ENCODE assay signal across 20 cellular contexts in the genomic region with DNA sequence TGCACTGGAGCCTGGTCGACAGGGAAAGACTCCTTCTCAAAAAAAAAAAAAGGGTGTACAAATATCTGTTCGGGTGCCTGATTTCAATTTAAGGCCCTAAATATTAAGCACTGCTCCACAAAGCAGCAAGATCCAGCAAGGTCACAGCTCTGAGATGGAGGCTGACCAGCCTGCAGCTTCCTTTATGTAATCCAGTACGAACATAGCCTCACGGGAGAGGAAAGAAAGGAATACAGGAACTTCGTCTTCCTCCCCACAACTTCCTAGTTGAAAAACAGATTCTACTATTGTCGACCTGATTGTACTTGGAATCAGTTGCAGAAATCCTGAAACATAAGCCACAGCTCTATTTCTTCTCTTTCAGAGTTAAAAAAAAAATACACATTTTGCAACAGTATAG. TPM values are rescaled to one million over a fixed set of nuclear protein-coding genes. Genes with fewer than 3 reads are reported as not detected.
A peak's percentile ranks its signal among the peaks of the same experiment; 100 is the strongest.
DNase-seq lines count a peak whose midpoint lies in the region; ATAC-seq and TF ChIP-seq lines count a peak whose summit lies in the region.
"Had no signal": no experiment of that assay in that cellular context is flagged by ENCODE, and none has a peak within 500 bp of the region (broad histone marks: within the 10 kb centered on the region; RNA-seq: fewer than 3 reads in every experiment).

No MANE protein-coding gene starts in this region.

- DNase-seq in left ventricle myocardium superior (no peak), Right ventricle myocardium inferior (ENCODE audit: missing footprints) (no peak), memory B cell (ENCODE audit: low spot score in 2 of 2) (no peak), erythroblast (lab: John Stamatoyannopoulos, UW) (no peak), GF-D8 (lab: John Stamatoyannopoulos, UW) (no peak)
- DNase-seq in activated T-cell treated with anti-CD3 and anti-CD28 coated beads, Interleukin-2, amount 50 U/mL, for 72 hours, result no peak
- DNase-seq: activated CD4-positive, alpha-beta T cell treated with anti-CD3 and anti-CD28 coated beads, Interleukin-2, amount 50 U/mL, for 1 hour; activated naive CD4-positive, alpha-beta T cell treated with Interleukin-2 at 50 U/mL for 16 hours; Karpas-422; NCI-H1048; NCI-H187 treated with DMSO at 0.1 percent for 48 hours; NCI-H510A treated with DMSO at 0.1 percent for 48 hours; SIG-M5; stimulated activated naive CD8-positive, alpha-beta T cell treated with anti-CD3 and anti-CD28 coated beads, Interleukin-15, Interleukin-2, amounts not matched to agents 100 U/mL and 50 U/mL, for 24 hours had no signal

- H3K4me3 ChIP-seq in OCI-LY1 (ENCODE audit: low read depth, low read length, poor library complexity, severe bottlenecking), result no peak overlapping the region
- H3K4me3 ChIP-seq: thoracic aorta had no signal

- H3K9me3 ChIP-seq in OCI-LY1 (ENCODE audit: low read length), result peaks cover 2% of the 10 kb centered on the region
- H3K9me3 ChIP-seq: thoracic aorta had no signal

- peak overlapping the region; percentile 75 for H3K27ac Mint-ChIP-seq in memory B cell
- H3K27ac Mint-ChIP-seq in activated T-cell treated with anti-CD3 and anti-CD28 coated beads, Interleukin-2, amount 50 U/mL, for 72 hours, result no peak overlapping the region
- H3K27ac Mint-ChIP-seq: WTC11 had no signal

- peak overlapping the region; percentile 95 for H3K27ac ChIP-seq in OCI-LY1 (ENCODE audit: low read depth, low read length, poor library complexity, severe bottlenecking)
- H3K27ac ChIP-seq: C4-2B, thoracic aorta had no signal

- no peak overlapping the region for H3K4me3 Mint-ChIP-seq in memory B cell
- H3K4me3 Mint-ChIP-seq in activated T-cell treated with anti-CD3 and anti-CD28 coated beads, Interleukin-2, amount 50 U/mL, for 72 hours, result no peak overlapping the region
- H3K4me3 Mint-ChIP-seq: WTC11 had no signal

- H3K4me2 ChIP-seq in OCI-LY1 (ENCODE audit: low read length), result no peak overlapping the region; the same call in 1 of the 2 replicates

- H3K36me3 Mint-ChIP-seq in memory B cell, result peaks cover 12% of the 10 kb centered on the region
- H3K36me3 Mint-ChIP-seq in activated T-cell treated with anti-CD3 and anti-CD28 coated beads, Interleukin-2, amount 50 U/mL, for 72 hours (ENCODE audit: insufficient read depth in 2 of 2), result no peaks in the 10 kb centered on the region
- H3K36me3 Mint-ChIP-seq: WTC11 had no signal

- intact Hi-C loops in left ventricle myocardium superior (cut with micrococcal nuclease), result no loop called here
- intact Hi-C loops in Right ventricle myocardium inferior (cut with DNase I), result no loop called here

- H3K4me1 ChIP-seq in OCI-LY1 (ENCODE audit: insufficient read depth, low read length, severe bottlenecking), result peaks cover 56% of the 10 kb centered on the region

- TF ChIP-seq POLR2A in erythroblast (IDR thresholded peaks at IDR 0.05; ENCODE audit: low read length), result no peak

- TF ChIP-seq CTCF in OCI-LY1 (IDR thresholded peaks at IDR 0.05; ENCODE audit: low read length), result no peak

- peak; percentile 52 for ATAC-seq in left ventricle myocardium superior
- ATAC-seq in Right ventricle myocardium inferior, result no peak
- no peak for ATAC-seq in memory B cell (ENCODE audit: low read depth)
- no peak for ATAC-seq in HG02610 (IDR thresholded peaks at IDR 0.05; ENCODE audit: unreplicated experiment)
- ATAC-seq in activated T-cell treated with anti-CD3 and anti-CD28 coated beads, Interleukin-2, amount 50 U/mL, for 72 hours (replicated peaks in 1 of 2), result no peak
- ATAC-seq: HCT116; stimulated activated naive CD8-positive, alpha-beta T cell treated with anti-CD3 and anti-CD28 coated beads, Interleukin-15, Interleukin-2, amounts not matched to agents 100 U/mL and 50 U/mL, for 24 hours; WTC11 had no signal

- H3K27me3 ChIP-seq in OCI-LY1 (ENCODE audit: insufficient read depth, low read length), result no peaks in the 10 kb centered on the region

- H4K20me1 ChIP-seq in OCI-LY1 (ENCODE audit: insufficient read depth, low read length), result no peaks in the 10 kb centered on the region

- peaks cover 54% of the 10 kb centered on the region for H3K4me1 Mint-ChIP-seq in memory B cell
- no peaks in the 10 kb centered on the region for H3K4me1 Mint-ChIP-seq in activated T-cell treated with anti-CD3 and anti-CD28 coated beads, Interleukin-2, amount 50 U/mL, for 72 hours (ENCODE audit: low read depth)

- H3K27me3 Mint-ChIP-seq in memory B cell, result no peaks in the 10 kb centered on the region
- H3K27me3 Mint-ChIP-seq in activated T-cell treated with anti-CD3 and anti-CD28 coated beads, Interleukin-2, amount 50 U/mL, for 72 hours (ENCODE audit: low read depth), result peaks cover 38% of the 10 kb centered on the region

- H3F3A ChIP-seq in OCI-LY1 (ENCODE audit: insufficient read depth, low read length), result no peaks in the 10 kb centered on the region

- peaks cover 5% of the 10 kb centered on the region for H3K9me3 Mint-ChIP-seq in memory B cell
- peaks cover 3 to 5% of the 10 kb centered on the region in 2 donors for H3K9me3 Mint-ChIP-seq in activated T-cell treated with anti-CD3 and anti-CD28 coated beads, Interleukin-2, amount 50 U/mL, for 72 hours

- no peak overlapping the region for H3K9ac ChIP-seq in OCI-LY1 (ENCODE audit: low read length)

- no peaks in the 10 kb centered on the region for H3K79me2 ChIP-seq in OCI-LY1 (ENCODE audit: insufficient read depth, low read length)

- H3K36me3 ChIP-seq in OCI-LY1 (ENCODE audit: insufficient read depth, low read length), result no peaks in the 10 kb centered on the region
- H3K36me3 ChIP-seq: thoracic aorta had no signal

- H3K9me2 ChIP-seq in OCI-LY1 (ENCODE audit: low read depth, low read length), result no peaks in the 10 kb centered on the region

- no peak overlapping the region; the same call in 1 of the 2 replicates for H2AFZ ChIP-seq in OCI-LY1 (ENCODE audit: low read length)

RNA-seq across cellular contexts. Expression of gene TBC1D9, which starts 53.5 kb away (rescaled TPM):
- total RNA-seq in left ventricle myocardium superior, result 12.8 TPM
- 11.1 TPM for total RNA-seq in Right ventricle myocardium inferior
- not detected for total RNA-seq in activated T-cell treated with anti-CD3 and anti-CD28 coated beads, Interleukin-2, amount 50 U/mL, for 72 hours

Comparison
In these comparisons a context has a peak if more than half of its experiments do, and no peak if none do; other contexts are left out.
1. RNA of gene TBC1D9, which starts 53.5 kb away (total RNA-seq): 12.8 TPM in left ventricle myocardium superior (single experiment) and 11.1 TPM in Right ventricle myocardium inferior (single experiment); not detected in activated T-cell treated with anti-CD3 and anti-CD28 coated beads, Interleukin-2, amount 50 U/mL, for 72 hours; every median in the first group is over 10 times any median in the second.